22 cellular contexts compared by ENCODE assay signal in the genomic region with DNA sequence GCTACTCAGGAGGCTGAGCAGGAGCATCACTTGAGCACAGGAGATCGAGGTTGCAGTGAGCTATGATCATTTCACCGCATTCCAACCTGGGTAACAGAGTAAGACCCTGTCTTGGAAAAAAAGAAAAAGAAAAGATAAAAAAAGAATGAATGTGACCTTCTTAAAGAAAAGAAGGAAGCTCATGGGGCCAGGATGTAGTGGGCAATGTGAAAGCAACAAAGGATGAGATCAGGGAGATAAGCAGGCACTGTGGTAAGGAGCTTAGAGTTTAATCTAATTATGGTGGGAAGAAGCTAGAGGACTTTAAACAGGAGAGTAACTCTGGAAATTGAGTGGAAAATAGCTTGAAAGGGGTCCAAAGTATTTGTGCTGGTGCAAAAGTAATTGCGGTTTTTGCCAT.
"Had no signal": no experiment of that assay in that cellular context is flagged by ENCODE, and none has a peak within 500 bp of the region (broad histone marks: within the 10 kb centered on the region; RNA-seq: fewer than 3 reads in every experiment).

No MANE protein-coding gene starts in this region.

- H3K27me3 ChIP-seq: neutrophil, spleen, testis, tibial nerve, upper lobe of right lung had no signal

- H3K4me3 ChIP-seq: lung, psoas muscle, spleen, testis, tibial nerve, upper lobe of right lung had no signal

- FAIRE-seq: colon, endothelial cell of umbilical vein had no signal

- H3K4me1 ChIP-seq: foreskin keratinocyte, psoas muscle, spleen, testis, tibial nerve, upper lobe of right lung had no signal

- DNase-seq: erythroblast; foreskin keratinocyte; hippocampal formation; left colon; left ventricle myocardium superior; naive thymus-derived CD4-positive, alpha-beta T cell; nephron progenitor cell; psoas muscle; retina; spleen; stimulated activated CD4-positive, alpha-beta T cell treated with anti-CD3 and anti-CD28 coated beads, Interleukin-15, amount 100 ng/mL, for 24 hours; stimulated activated CD4-positive, alpha-beta T cell treated with anti-CD3 and anti-CD28 coated beads, Interleukin-1b, Interleukin-23, amount 100 ng/mL, for 48 hours; stimulated activated CD4-positive, alpha-beta T cell treated with anti-CD3 and anti-CD28 coated beads, Interleukin-4, amount 100 ng/mL, for 24 hours; testis; upper lobe of right lung had no signal

- ATAC-seq: foreskin keratinocyte; left colon; left ventricle myocardium superior; naive thymus-derived CD4-positive, alpha-beta T cell; psoas muscle; sciatic nerve; stimulated activated memory B cell treated with anti-CD40 and anti-IgM and Interleukin-4, amounts not matched to agents 10 μg/mL and 1 μg/mL and 100 μg/mL, for 72 hours; upper lobe of right lung had no signal

- H3K27ac ChIP-seq: foreskin keratinocyte, neutrophil, psoas muscle, spleen, testis, tibial nerve, upper lobe of right lung had no signal

- H3K36me3 ChIP-seq: neutrophil, spleen, tibial nerve, upper lobe of right lung had no signal
